In genomic region chr2:144419218-144419617, GRCh38 we compare ENCODE assay signal across 1 cellular context.
TF ChIP-seq lines count a peak whose summit lies in the region.

No MANE protein-coding gene starts in this region.

TF ChIP-seq in GM23338, 12 proteins besides CTCF, POLR2A, EP300 and RAD21:
- TF ChIP-seq ZNF462 (CRISPR knock-in tag; IDR thresholded peaks at IDR 0.05) (no peak), POLR2AphosphoS5 (IDR thresholded peaks at IDR 0.05; ENCODE audit: low read depth) (no peak), ZNF331 (CRISPR knock-in tag; IDR thresholded peaks at IDR 0.05; ENCODE audit: low read depth) (no peak), REST (IDR thresholded peaks at IDR 0.05; ENCODE audit: unreplicated experiment) (no peak), JUNB (IDR thresholded peaks at IDR 0.05; ENCODE audit: unreplicated experiment) (no peak), EZH2 (IDR thresholded peaks at IDR 0.05; ENCODE audit: low read depth, unreplicated experiment) (no peak), EZH2phosphoT487 (IDR thresholded peaks at IDR 0.05; ENCODE audit: unreplicated experiment) (no peak), STAT1 (IDR thresholded peaks at IDR 0.05; ENCODE audit: unreplicated experiment) (no peak), NANOG (IDR thresholded peaks at IDR 0.05; ENCODE audit: borderline replicate concordance) (no peak), CREB1 (CRISPR knock-in tag; IDR thresholded peaks at IDR 0.05; ENCODE audit: low read depth) (no peak), ETS1 (IDR thresholded peaks at IDR 0.05) (no peak), ZNF114 (CRISPR knock-in tag; IDR thresholded peaks at IDR 0.05) (no peak)
TF ChIP-seq in GM23338: peak in this region for 0.
